Comparison of ENCODE assay signal across 8 cellular contexts in genomic region chr21:36319406-36319766, GRCh38. TPM values are rescaled to one million over a fixed set of nuclear protein-coding genes. Genes with fewer than 3 reads are reported as not detected.
DNase-seq lines count a peak whose midpoint lies in the region; ATAC-seq and TF ChIP-seq lines count a peak whose summit lies in the region.
"Not testable (repeated sequence)": the region's sequence is repeated elsewhere in the genome, so short reads cannot be mapped to it uniquely, and the experiment has no call there.

No MANE protein-coding gene starts in this region.

- H2BK15ac ChIP-seq in mesendoderm (replicated peaks; ENCODE audit: low read depth): not testable (repeated sequence)

- H3K4me3 ChIP-seq in DND-41 (ENCODE audit: low read depth in 1 of 2, low read length in 2 of 2) (peak overlapping the region; percentile 9 to 80; a peak in 3 of 4 replicates), NT2/D1 (ENCODE audit: insufficient read length, low read depth) (peak overlapping the region; percentile 31), gastroesophageal sphincter (peak overlapping the region; percentile 20 to 98), rectal smooth muscle tissue (ENCODE audit: low read length) (peak overlapping the region; percentile 69), transverse colon (peak overlapping the region; percentile 12 to 93 (median 91))
- H3K4me3 ChIP-seq in mesendoderm (ENCODE audit: low read length): not testable (repeated sequence)

- peaks cover 30% of the 10 kb centered on the region for H3K4me1 Mint-ChIP-seq in activated CD8-positive, alpha-beta memory T cell treated with anti-CD3 and anti-CD28 coated beads, Interleukin-2, amount 10 ng/mL, durations not matched to agents 7 days and 5 days

- H2AFZ ChIP-seq in DND-41 (ENCODE audit: low read depth, low read length): peak overlapping the region; percentile 91

- H3K9me3 Mint-ChIP-seq in activated CD8-positive, alpha-beta memory T cell treated with anti-CD3 and anti-CD28 coated beads, Interleukin-2, amount 10 ng/mL, durations not matched to agents 7 days and 5 days (ENCODE audit: low read depth): not testable (repeated sequence)

- H3K36me3 Mint-ChIP-seq in activated CD8-positive, alpha-beta memory T cell treated with anti-CD3 and anti-CD28 coated beads, Interleukin-2, amount 10 ng/mL, durations not matched to agents 7 days and 5 days: peaks cover 18% of the 10 kb centered on the region

- H3K27ac Mint-ChIP-seq in activated CD8-positive, alpha-beta memory T cell treated with anti-CD3 and anti-CD28 coated beads, Interleukin-2, amount 10 ng/mL, durations not matched to agents 7 days and 5 days: peak overlapping the region; percentile 88

- TF ChIP-seq POLR2A in gastroesophageal sphincter (IDR thresholded peaks at IDR 0.05); transverse colon (IDR thresholded peaks at IDR 0.05): not testable (repeated sequence)

- H4K20me1 ChIP-seq in DND-41 (ENCODE audit: insufficient read depth, low read length): not testable (repeated sequence)

- peak overlapping the region; percentile 34 for H3K18ac ChIP-seq in mesendoderm (ENCODE audit: low read length)

- ATAC-seq in DND-41 (ENCODE audit: insufficient read depth, low read depth); activated CD8-positive, alpha-beta memory T cell treated with anti-CD3 and anti-CD28 coated beads, Interleukin-2, amount 10 ng/mL, durations not matched to agents 7 days and 5 days; gastroesophageal sphincter: not testable (repeated sequence)

- peak overlapping the region; percentile 77 for H3K27ac ChIP-seq in DND-41 (ENCODE audit: low read length)
- peak overlapping the region; percentile 97 for H3K27ac ChIP-seq in caudate nucleus (ENCODE audit: low read depth, low read length)
- peak overlapping the region; percentile 52 to 100 (median 96) for H3K27ac ChIP-seq in gastroesophageal sphincter
- peak overlapping the region; percentile 54 for H3K27ac ChIP-seq in mesendoderm (ENCODE audit: low read depth, low read length)
- H3K27ac ChIP-seq in rectal smooth muscle tissue (ENCODE audit: low read depth, low read length): peak overlapping the region; percentile 91
- peak overlapping the region; percentile 99 to 100 (median 99) for H3K27ac ChIP-seq in transverse colon

- 34 to 46% methylated on average over 15 to 16 of the region's 17 CpGs for WGBS in gastroesophageal sphincter (ENCODE audit: low coverage in 1 of 2), 2 donors
- no CpG with 5 or more reads among the region's 17 CpGs for WGBS in mesendoderm (ENCODE audit: extremely low coverage, insufficient coverage, low lambda C conversion rate)
- WGBS in transverse colon (ENCODE audit: low coverage in 1 of 2), 2 donors: 43 to 63% methylated on average over 6 to 17 of the region's 17 CpGs

- H3K9ac ChIP-seq in DND-41 (ENCODE audit: low read depth, low read length) (peak overlapping the region; percentile 89), NT2/D1 (ENCODE audit: insufficient read length, low read depth) (peak overlapping the region; percentile 69), mesendoderm (ENCODE audit: low read length) (peak overlapping the region; percentile 78)
- not testable (repeated sequence) for H3K9ac ChIP-seq in rectal smooth muscle tissue (ENCODE audit: low read length)

- not testable (repeated sequence) for H3K9me3 ChIP-seq in DND-41 (ENCODE audit: insufficient read depth, low read length, severe bottlenecking); NT2/D1 (ENCODE audit: insufficient read depth, low read length); gastroesophageal sphincter; transverse colon

- H2BK120ac ChIP-seq in mesendoderm (ENCODE audit: low read depth, low read length): not testable (repeated sequence)

- not testable (repeated sequence) for H2BK5ac ChIP-seq in mesendoderm (ENCODE audit: low read length)

- not testable (repeated sequence) for H3K36me3 ChIP-seq in DND-41 (ENCODE audit: insufficient read depth, low read length); NT2/D1 (ENCODE audit: insufficient read depth, insufficient read length, low read length); gastroesophageal sphincter; mesendoderm (ENCODE audit: control insufficient read depth, insufficient read depth, low read length); rectal smooth muscle tissue (ENCODE audit: control insufficient read depth, insufficient read depth, low read length); transverse colon

- not testable (repeated sequence) for H3K23ac ChIP-seq in mesendoderm (ENCODE audit: low read length)

- in situ Hi-C loops in transverse colon (cut with MboI; ENCODE audit: low pct_ligation_motif_present in 1 of 4, low pct_unique_long_range_greater_than_20kb in 1 of 4, low sequenced_read_pairs in 3 of 4): not testable (repeated sequence)

- not testable (repeated sequence) for H3K27me3 Mint-ChIP-seq in activated CD8-positive, alpha-beta memory T cell treated with anti-CD3 and anti-CD28 coated beads, Interleukin-2, amount 10 ng/mL, durations not matched to agents 7 days and 5 days

- peak overlapping the region; percentile 56 for H4K8ac ChIP-seq in mesendoderm (ENCODE audit: low read depth, low read length)

- DNase-seq in DND-41; NT2/D1 (ENCODE audit: low read depth, low spot score); activated CD8-positive, alpha-beta memory T cell treated with anti-CD3 and anti-CD28 coated beads, Interleukin-2, amount 10 ng/mL, durations not matched to agents 7 days and 5 days; mesendoderm; transverse colon: not testable (repeated sequence)
- DNase-seq in caudate nucleus (lab: John Stamatoyannopoulos, UW): peak in 1 of 61 donors; percentile 47

- H3K4me2 ChIP-seq in DND-41 (ENCODE audit: insufficient read depth, low read length): peak overlapping the region; percentile 65
- peak overlapping the region; percentile 83 for H3K4me2 ChIP-seq in mesendoderm (ENCODE audit: low read length)

- not testable (repeated sequence) for H3K56ac ChIP-seq in mesendoderm (ENCODE audit: low read length)

- H3K4me1 ChIP-seq in DND-41 (ENCODE audit: insufficient read depth, low read length) (peaks cover 27% of the 10 kb centered on the region), gastroesophageal sphincter (peaks cover 0 to 38% (median 20%) of the 10 kb centered on the region in 3 donors), transverse colon (peaks cover 15 to 40% (median 28%) of the 10 kb centered on the region in 4 donors)
- H3K4me1 ChIP-seq in NT2/D1 (ENCODE audit: insufficient read depth, insufficient read length); mesendoderm (ENCODE audit: control insufficient read depth, low read depth, low read length); rectal smooth muscle tissue (ENCODE audit: control insufficient read depth, insufficient read depth, low read length): not testable (repeated sequence)

- peak overlapping the region; percentile 88 for H3K4me3 Mint-ChIP-seq in activated CD8-positive, alpha-beta memory T cell treated with anti-CD3 and anti-CD28 coated beads, Interleukin-2, amount 10 ng/mL, durations not matched to agents 7 days and 5 days

- not testable (repeated sequence) for H2AK5ac ChIP-seq in mesendoderm (ENCODE audit: low read length)

- TF ChIP-seq CTCF in DND-41 (IDR thresholded peaks at IDR 0.05; ENCODE audit: borderline replicate concordance, extremely low read depth, low read length, poor library complexity, severe bottlenecking); gastroesophageal sphincter (IDR thresholded peaks at IDR 0.05); transverse colon (IDR thresholded peaks at IDR 0.05): not testable (repeated sequence)

- H3K4ac ChIP-seq in mesendoderm (ENCODE audit: low read depth, low read length): not testable (repeated sequence)

- intact Hi-C loops in transverse colon (cut with DNase I; ENCODE audit: low total_unique reads): not testable (repeated sequence)

- not testable (repeated sequence) for H4K5ac ChIP-seq in mesendoderm (ENCODE audit: low read length)

- H3K79me2 ChIP-seq in DND-41 (ENCODE audit: insufficient read depth, low read length) (peaks cover 41% of the 10 kb centered on the region), mesendoderm (ENCODE audit: control insufficient read depth, insufficient read depth, low read length) (peaks cover 38% of the 10 kb centered on the region)

- CTCF ChIA-PET in activated CD8-positive, alpha-beta memory T cell treated with anti-CD3 and anti-CD28 coated beads, Interleukin-2, amount 10 ng/mL, durations not matched to agents 7 days and 5 days (lab: Charles Lee): interaction anchor here (0.6 to 6.0 kb wide), 16 partner anchors 10 to 250 kb away, joined by 3 to 40 read pairs (median 4); no protein-coding TSS in a partner anchor

- H3K79me1 ChIP-seq in mesendoderm (ENCODE audit: low read length): not testable (repeated sequence)

- not testable (repeated sequence) for TF ChIP-seq EP300 in gastroesophageal sphincter (IDR thresholded peaks at IDR 0.05); transverse colon (IDR thresholded peaks at IDR 0.05; ENCODE audit: low read depth)

- H3K27me3 ChIP-seq in DND-41 (ENCODE audit: insufficient read depth, low read length, poor library complexity); NT2/D1 (ENCODE audit: insufficient read depth, insufficient read length); gastroesophageal sphincter; mesendoderm (ENCODE audit: insufficient read depth, low read length, poor library complexity); rectal smooth muscle tissue (ENCODE audit: control insufficient read depth, insufficient read depth, low read length); transverse colon: not testable (repeated sequence)

RNA-seq across cellular contexts. Expression of gene MORC3, which starts 0.6 kb away (rescaled TPM):
- 10 to 100 TPM; 25.6 to 30.5 TPM for total RNA-seq in activated CD8-positive, alpha-beta memory T cell treated with anti-CD3 and anti-CD28 coated beads, Interleukin-2, amount 10 ng/mL, durations not matched to agents 7 days and 5 days
- total RNA-seq in gastroesophageal sphincter (10 to 100 TPM; 31.0 to 54.8 (median 48.4) TPM), transverse colon (100 to 1,000 TPM in 1 of 4 donors, 10 to 100 TPM in 3; 33.7 to 127 (median 56.8) TPM)
- 9.4 TPM for polyA plus RNA-seq in mesendoderm (2013, experiment 1 of 2)
- polyA plus RNA-seq in mesendoderm (2013, experiment 2 of 2): 10.0 TPM
